ENCODE assay signal across 15 cellular contexts in genomic region chr3:110995461-110996226, GRCh38.
DNase-seq lines count a peak whose midpoint lies in the region; ATAC-seq, FAIRE-seq and TF ChIP-seq lines count a peak whose summit lies in the region.
"Had no signal": no experiment of that assay in that cellular context is flagged by ENCODE, and none has a peak within 500 bp of the region (broad histone marks: within the 10 kb centered on the region; RNA-seq: fewer than 3 reads in every experiment).

No MANE protein-coding gene starts in this region.

- DNase-seq in A172 (ENCODE audit: low spot score) (peak; percentile 28), GM23248 (peak; percentile 79), NCI-H748 (lab: John Stamatoyannopoulos, UW; ENCODE audit: unreplicated experiment) (peak; percentile 89), epithelial cell of esophagus (ENCODE audit: low read depth) (peak; percentile 79), neural progenitor cell (ENCODE audit: low spot score) (no peak), DMS114 treated with DMSO at 0.1 percent for 48 hours (lab: John Stamatoyannopoulos, UW; ENCODE audit: unreplicated experiment) (no peak), GM12891 (ENCODE audit: insufficient read length, low spot score) (no peak)
- DNase-seq: GDM1, hypothalamus, midbrain, NCI-H187, testis had no signal

- H4K20me1 ChIP-seq in GM23248 (ENCODE audit: insufficient read depth) (no peaks in the 10 kb centered on the region), neural progenitor cell (ENCODE audit: low read depth) (no peaks in the 10 kb centered on the region)

- H3K9me2 ChIP-seq in GM23248 (ENCODE audit: insufficient read depth), result no peaks in the 10 kb centered on the region

- H2AFZ ChIP-seq in GM23248 (peak overlapping the region; percentile 11; the same call in 1 of the 2 replicates), neural progenitor cell (replicated peaks) (no peak overlapping the region)

- H3K4me2 ChIP-seq in GM23248 (ENCODE audit: unreplicated experiment) (peak overlapping the region; percentile 39), neural progenitor cell (no peak overlapping the region)

- H3K27ac Mint-ChIP-seq in neural progenitor cell, result no peak overlapping the region

- TF ChIP-seq CTCF in epithelial cell of esophagus (IDR thresholded peaks at IDR 0.05; ENCODE audit: insufficient read depth, low read depth, low read length, missing control alignments) (no peak), neural progenitor cell (IDR thresholded peaks at IDR 0.05) (no peak)

- H3K27me3 Mint-ChIP-seq in neural progenitor cell (ENCODE audit: insufficient read depth, low read depth), result no peaks in the 10 kb centered on the region

- no peak overlapping the region; the same call in 1 of the 2 replicates for H3K4me3 ChIP-seq in GM23248
- H3K4me3 ChIP-seq in epithelial cell of esophagus (ENCODE audit: low read length), result no peak overlapping the region
- H3K4me3 ChIP-seq in neural progenitor cell, result no peak overlapping the region
- H3K4me3 ChIP-seq: testis had no signal

- H3K36me3 ChIP-seq in GM23248 (ENCODE audit: low read depth) (no peaks in the 10 kb centered on the region), neural progenitor cell (no peaks in the 10 kb centered on the region)

- no peaks in the 10 kb centered on the region for H3K9me3 Mint-ChIP-seq in neural progenitor cell

- no peaks in the 10 kb centered on the region for H3K36me3 Mint-ChIP-seq in neural progenitor cell

- 0% methylated on average over 2 of the region's 2 CpGs for WGBS in GM23248 (ENCODE audit: low coverage in 1 of 2, low lambda C conversion rate in 2 of 2, missing lambda C conversion rate in 2 of 2), 2 experiments

- H3K4me1 ChIP-seq in GM23248 (ENCODE audit: insufficient read depth), result peaks cover 22% of the 10 kb centered on the region
- no peaks in the 10 kb centered on the region for H3K4me1 ChIP-seq in neural progenitor cell
- H3K4me1 ChIP-seq: testis had no signal

- FAIRE-seq in GM12891 (lab: Jason Lieb, UNC), result no peak

- H3F3A ChIP-seq in GM23248 (ENCODE audit: insufficient read depth) (peaks cover 13% of the 10 kb centered on the region), neural progenitor cell (ENCODE audit: low read depth) (no peaks in the 10 kb centered on the region)

- peaks cover 4% of the 10 kb centered on the region for H3K4me1 Mint-ChIP-seq in neural progenitor cell

- no peak overlapping the region for H3K4me3 Mint-ChIP-seq in neural progenitor cell

- H3K9me3 ChIP-seq in GM23248 (ENCODE audit: low read depth) (no peaks in the 10 kb centered on the region), neural progenitor cell (ENCODE audit: low read depth) (no peaks in the 10 kb centered on the region)
- H3K9me3 ChIP-seq: testis had no signal

- in situ Hi-C loops in GM23248 (cut with MboI), result no loop called here

- H3K79me2 ChIP-seq in GM23248 (ENCODE audit: insufficient read depth), result no peaks in the 10 kb centered on the region
- no peaks in the 10 kb centered on the region for H3K79me2 ChIP-seq in neural progenitor cell (ENCODE audit: low read depth)

- H3K9ac ChIP-seq in GM23248, result 0 out of 2 replicates have a peak overlapping the region, but pooled peaks have one; percentile 6
- H3K9ac ChIP-seq in neural progenitor cell, result no peak overlapping the region

- no peak for TF ChIP-seq POLR2A in GM12891 (IDR thresholded peaks at IDR 0.05; ENCODE audit: low read depth, low read length)

- H3K27ac ChIP-seq in GM23248, result peak overlapping the region; percentile 52
- no peak overlapping the region for H3K27ac ChIP-seq in neural progenitor cell
- H3K27ac ChIP-seq: testis, VCaP had no signal

- no peak for ATAC-seq in HG03432 (IDR thresholded peaks at IDR 0.05; ENCODE audit: unreplicated experiment)
- ATAC-seq: Panc1 had no signal

- H3K27me3 ChIP-seq in GM23248 (replicated peaks; ENCODE audit: insufficient read depth) (no peaks in the 10 kb centered on the region), neural progenitor cell (no peaks in the 10 kb centered on the region)
- H3K27me3 ChIP-seq: testis had no signal

TF ChIP-seq in GM12891, 5 proteins besides CTCF, POLR2A, EP300 and RAD21:
- TF ChIP-seq SPI1 (IDR thresholded peaks at IDR 0.05; ENCODE audit: low read depth, low read length), result no peak
- no peak for TF ChIP-seq POU2F2 (IDR thresholded peaks at IDR 0.05; ENCODE audit: low read depth, low read length)
- no peak for TF ChIP-seq PAX5 (IDR thresholded peaks at IDR 0.05; ENCODE audit: insufficient read depth, low read length, severe bottlenecking)
- TF ChIP-seq TAF1 (IDR thresholded peaks at IDR 0.05; ENCODE audit: low read depth, low read length), result no peak
- TF ChIP-seq POLR2AphosphoS5 (IDR thresholded peaks at IDR 0.05; ENCODE audit: low read depth, low read length), result no peak

Comparison
In these comparisons a context has a peak if more than half of its experiments do, and no peak if none do; other contexts are left out.
1. DNase-seq: peak in A172 (single experiment), GM23248 (single experiment), NCI-H748 (single experiment) and epithelial cell of esophagus (single experiment); none in neural progenitor cell (single experiment), DMS114 treated with DMSO at 0.1 percent for 48 hours (single experiment) and GM12891 (single experiment).